Comparison of ENCODE assay signal across 9 cellular contexts in genomic region chr14:75274899-75275569, GRCh38. TPM values are rescaled to one million over a fixed set of nuclear protein-coding genes. Genes with fewer than 3 reads are reported as not detected.
DNase-seq lines count a peak whose midpoint lies in the region; ATAC-seq and TF ChIP-seq lines count a peak whose summit lies in the region.
"Had no signal": no experiment of that assay in that cellular context is flagged by ENCODE, and none has a peak within 500 bp of the region (broad histone marks: within the 10 kb centered on the region; RNA-seq: fewer than 3 reads in every experiment).

No MANE protein-coding gene starts in this region.

- H3K4me3 ChIP-seq in body of pancreas (no peak overlapping the region), lung (no peak overlapping the region), upper lobe of left lung (no peak overlapping the region)

- ATAC-seq in body of pancreas (no peak), lung (ENCODE audit: insufficient read depth, low FRiP score) (no peak), upper lobe of left lung (ENCODE audit: low FRiP score in 2 of 2) (peak in 1 of 2 donors; percentile 9), GM21576 (IDR thresholded peaks at IDR 0.05; ENCODE audit: unreplicated experiment) (no peak)

- DNase-seq in activated naive CD4-positive, alpha-beta T cell treated with Interleukin-2 at 50 U/mL for 16 hours, result peak; percentile 43
- no peak for DNase-seq in activated naive CD4-positive, alpha-beta T cell (lab: John Stamatoyannopoulos, UW)
- DNase-seq in body of pancreas (peak in 3 of 4 donors; percentile 34 to 81 (median 37)), lung (ENCODE audit: low spot score) (peak; percentile 66), upper lobe of left lung (peak in 1 of 2 donors; percentile 91), inferior parietal cortex (ENCODE audit: extremely low spot score) (no peak), NCI-H1417 treated with DMSO at 0.1 percent for 48 hours (lab: John Stamatoyannopoulos, UW) (no peak)

- H3K27me3 ChIP-seq in body of pancreas (no peaks in the 10 kb centered on the region), lung (ENCODE audit: control insufficient read depth, insufficient read depth) (no peaks in the 10 kb centered on the region), upper lobe of left lung (no peaks in the 10 kb centered on the region)

- H3K9me3 ChIP-seq in body of pancreas (no peaks in the 10 kb centered on the region), lung (ENCODE audit: control insufficient read depth in 2 of 2, insufficient read depth in 1 of 2, low read length in 1 of 2) (no peaks in the 10 kb centered on the region), upper lobe of left lung (no peaks in the 10 kb centered on the region)

- H3K27ac ChIP-seq in body of pancreas, result peak overlapping the region in 2 of 4 donors; percentile 33 to 100
- H3K27ac ChIP-seq in lung (ENCODE audit: low read depth in 1 of 2, low read length in 1 of 2), result peak overlapping the region in 1 of 2 donors; percentile 70
- peak overlapping the region; percentile 96 to 99 (median 98) for H3K27ac ChIP-seq in upper lobe of left lung
- H3K27ac ChIP-seq: VCaP had no signal

- no peak for TF ChIP-seq POLR2A in body of pancreas (IDR thresholded peaks at IDR 0.05)
- peak in 1 of 4 donors; percentile 58 for TF ChIP-seq POLR2A in upper lobe of left lung (IDR thresholded peaks at IDR 0.05)

- peak; percentile 93 to 99 (median 96) for TF ChIP-seq EP300 in upper lobe of left lung (IDR thresholded peaks at IDR 0.05)

- H3K4me1 ChIP-seq in body of pancreas (peaks cover 21% of the 10 kb centered on the region), lung (ENCODE audit: control insufficient read depth in 2 of 2, insufficient read depth in 2 of 2, low read length in 2 of 2) (peaks cover 3 to 8% of the 10 kb centered on the region in 2 donors), upper lobe of left lung (peaks cover 22 to 52% (median 39%) of the 10 kb centered on the region in 4 donors)

- no peaks in the 10 kb centered on the region for H3K36me3 ChIP-seq in body of pancreas (replicated peaks in 1 of 2; ENCODE audit: insufficient read depth in 1 of 2, low read depth in 2 of 2)
- H3K36me3 ChIP-seq in lung (ENCODE audit: control insufficient read depth in 2 of 2, insufficient read depth in 2 of 2, low read length in 2 of 2), result peaks cover 1 to 4% of the 10 kb centered on the region in 2 donors
- peaks cover 0 to 6% (median 5%) of the 10 kb centered on the region in 4 donors for H3K36me3 ChIP-seq in upper lobe of left lung

- WGBS in body of pancreas, 2 donors, result 83 to 85% methylated on average over 9 of the region's 9 CpGs
- WGBS in lung, 2 donors, result 56 to 68% methylated on average over 9 of the region's 9 CpGs
- 59 to 61% methylated on average over 9 of the region's 9 CpGs for WGBS in upper lobe of left lung, 2 donors

- no peak for TF ChIP-seq CTCF in body of pancreas (IDR thresholded peaks at IDR 0.05)
- no peak for TF ChIP-seq CTCF in lung (IDR thresholded peaks at IDR 0.05; ENCODE audit: control extremely low read depth, extremely low read depth)
- no peak for TF ChIP-seq CTCF in upper lobe of left lung (IDR thresholded peaks at IDR 0.05)

- intact Hi-C loops in body of pancreas (cut with DNase I), result no loop called here

RNA-seq across cellular contexts. Expression of gene FOS, which starts 3.6 kb away (rescaled TPM):
- 1,000 to 10,000 TPM in 1 of 2 donors, 100 to 1,000 TPM in 1; 412 to 1,093 TPM for total RNA-seq in body of pancreas
- 100 to 1,000 TPM in 1 of 2 donors, 10 to 100 TPM in 1; 63.7 to 123 TPM for total RNA-seq in lung
- polyA plus RNA-seq in lung, result 100 to 1,000 TPM; 139 to 879 TPM
- total RNA-seq in upper lobe of left lung, result 1,000 to 10,000 TPM in 1 of 6 donors, 100 to 1,000 TPM in 5; 386 to 1,146 (median 633) TPM

Comparison
In these comparisons a context has a peak if more than half of its experiments do, and no peak if none do; other contexts are left out.
1. DNase-seq: peak in activated naive CD4-positive, alpha-beta T cell treated with Interleukin-2 at 50 U/mL for 16 hours (single experiment), body of pancreas (3 of 4) and lung (single experiment); none in activated naive CD4-positive, alpha-beta T cell (0 of 4), inferior parietal cortex (single experiment) and NCI-H1417 treated with DMSO at 0.1 percent for 48 hours (single experiment).